In the genomic region with DNA sequence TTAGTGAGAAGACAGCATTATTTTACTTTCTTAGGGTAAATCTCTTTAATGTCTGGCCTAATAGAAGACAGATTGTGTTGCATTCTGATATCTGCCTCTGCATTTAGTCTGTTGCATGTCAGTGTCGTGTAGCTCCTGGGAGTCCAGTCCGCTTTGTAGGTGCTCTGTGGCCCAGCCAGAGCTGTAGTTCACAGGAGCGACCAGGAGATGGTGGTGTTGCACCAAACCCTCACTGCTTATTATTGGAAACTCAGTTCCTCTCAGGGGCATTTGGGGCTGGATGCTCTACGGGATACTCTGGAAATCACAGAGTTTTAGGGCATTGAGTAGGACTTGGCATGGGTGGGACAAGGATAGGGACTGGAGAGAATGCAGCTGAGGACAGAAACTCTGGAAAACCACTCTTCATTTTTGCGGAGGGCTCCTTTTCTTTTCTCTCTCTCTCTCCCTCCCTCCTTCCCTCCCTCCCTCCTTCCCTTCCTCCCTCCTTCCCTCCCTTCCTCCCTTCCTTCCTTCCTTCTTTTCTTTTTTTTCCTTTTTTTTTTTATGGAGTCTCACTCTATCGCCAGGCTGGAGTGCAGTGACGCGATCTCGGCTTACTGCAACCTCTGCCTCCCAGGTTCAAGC, we compare ENCODE assay signal across 8 cellular contexts. TPM values are rescaled to one million over a fixed set of nuclear protein-coding genes. Genes with fewer than 3 reads are reported as not detected.
A peak's percentile ranks its signal among the peaks of the same experiment; 100 is the strongest.
DNase-seq lines count a peak whose midpoint lies in the region; ATAC-seq, FAIRE-seq and TF ChIP-seq lines count a peak whose summit lies in the region.

No MANE protein-coding gene starts in this region.

- no peak overlapping the region for H3K9ac ChIP-seq in kidney (ENCODE audit: low read length in 2 of 2)

- no peak overlapping the region for H3K4me3 Mint-ChIP-seq in WTC11

- CTCF ChIA-PET in A673 (lab: Charles Lee), result interaction anchor here (0.5 to 1.0 kb wide), 5 partner anchors 56 to 1188 kb away, joined by 3 to 8 read pairs (median 3); no protein-coding TSS in a partner anchor
- CTCF ChIA-PET in WTC11 (lab: Charles Lee), result interaction anchor here (0.6 to 1.8 kb wide), 47 partner anchors 10 to 1288 kb away, joined by 3 to 19 read pairs (median 4); a partner anchor contains a TSS

- no peaks in the 10 kb centered on the region for H3K4me1 ChIP-seq in A673 (ENCODE audit: insufficient read depth, low read length, poor library complexity, severe bottlenecking)
- H3K4me1 ChIP-seq in kidney (ENCODE audit: control insufficient read depth in 1 of 2, insufficient read depth in 1 of 2, low read depth in 1 of 2, low read length in 2 of 2), result peaks cover 0 to 13% of the 10 kb centered on the region in 2 donors

- H3K4me3 ChIP-seq in A673 (ENCODE audit: low read depth, low read length, poor library complexity, severe bottlenecking), result no peak overlapping the region
- no peak overlapping the region for H3K4me3 ChIP-seq in bronchial epithelial cell (ENCODE audit: low read depth, low read length)
- no peak overlapping the region for H3K4me3 ChIP-seq in kidney (ENCODE audit: low read length in 2 of 2)

- H3K9me3 ChIP-seq in A673 (ENCODE audit: low read depth, low read length, poor library complexity, severe bottlenecking) (no peaks in the 10 kb centered on the region), kidney (ENCODE audit: control insufficient read depth in 1 of 2, low read length in 2 of 2) (peaks cover 2 to 4% of the 10 kb centered on the region in 2 donors)

- intact Hi-C loops in A673 (cut with micrococcal nuclease; ENCODE audit: unreplicated experiment) (loop anchor here (10.0 kb wide), 1 partner anchor 1126 kb away; a partner anchor contains a TSS), kidney (cut with DNase I) (no loop called here)

- H3K36me3 ChIP-seq in A673 (ENCODE audit: insufficient read depth, low read length, poor library complexity, severe bottlenecking) (no peaks in the 10 kb centered on the region), bronchial epithelial cell (ENCODE audit: control insufficient read depth, insufficient read depth, low read length) (peaks cover 5% of the 10 kb centered on the region), kidney (ENCODE audit: control insufficient read depth in 1 of 2, insufficient read depth in 2 of 2, low read length in 2 of 2) (no peaks in the 10 kb centered on the region)

- no peak overlapping the region; the same call in 1 of the 2 replicates for H3K27ac Mint-ChIP-seq in WTC11

- FAIRE-seq in GM12892 (lab: Jason Lieb, UNC) (peak; percentile 91), bronchial epithelial cell (lab: Jason Lieb, UNC) (no peak), kidney (lab: Jason Lieb, UNC) (peak; percentile 8)

- peak; percentile 94 for TF ChIP-seq CTCF in A673 (conservative IDR thresholded peaks at IDR 0.05; ENCODE audit: low read depth, low read length)
- peak; percentile 86 for TF ChIP-seq CTCF in WTC11 (IDR thresholded peaks at IDR 0.05)
- peak; percentile 88 for TF ChIP-seq CTCF in bronchial epithelial cell (IDR thresholded peaks at IDR 0.05; ENCODE audit: insufficient read depth, low read length, severe bottlenecking)
- TF ChIP-seq CTCF in kidney (IDR thresholded peaks at IDR 0.05; ENCODE audit: borderline replicate concordance, extremely low read depth, insufficient read depth), result peak; percentile 86

- BruUV-seq in A673 (replicated peaks; lab: Mats Ljungman, UMichigan), result no TSS peak

- peaks cover 56% of the 10 kb centered on the region for H3K4me1 Mint-ChIP-seq in WTC11

- H3K9me3 Mint-ChIP-seq in WTC11, result 0 out of 2 replicates have a peak, but pooled peaks cover 6% of the 10 kb centered on the region

- H3K36me3 Mint-ChIP-seq in WTC11, result peaks cover 20% of the 10 kb centered on the region

- no peak overlapping the region for H3K27ac ChIP-seq in A673 (ENCODE audit: low read depth, low read length, poor library complexity, severe bottlenecking)
- H3K27ac ChIP-seq in kidney (ENCODE audit: low read depth in 2 of 2, low read length in 2 of 2), result no peak overlapping the region

- DNase-seq in A673 (ENCODE audit: low spot score) (peak; percentile 85), GM12892 (ENCODE audit: insufficient read length) (peak; percentile 69), NCI-H2171 (lab: John Stamatoyannopoulos, UW) (peak; percentile 53), WTC11 (ENCODE audit: low spot score) (peak; percentile 89), bronchial epithelial cell (ENCODE audit: low read depth) (peak; percentile 59), kidney (no peak)
- peak; percentile 36 for DNase-seq in stimulated activated CD4-positive, alpha-beta T cell treated with anti-CD3 and anti-CD28 coated beads, Interleukin-2, amount 100 ng/mL, for 4 hours (ENCODE audit: low read depth)

- TF ChIP-seq POLR2A in GM12892 (IDR thresholded peaks at IDR 0.05; ENCODE audit: low read depth, low read length), result no peak

- no peaks in the 10 kb centered on the region for H3K27me3 Mint-ChIP-seq in WTC11 (ENCODE audit: low read depth)

- ATAC-seq in WTC11 (peak; percentile 77), GM18517 (IDR thresholded peaks at IDR 0.05; ENCODE audit: unreplicated experiment) (no peak)

- H3K27me3 ChIP-seq in A673 (replicated peaks; ENCODE audit: insufficient read depth, low read depth, low read length, poor library complexity) (no peaks in the 10 kb centered on the region), bronchial epithelial cell (ENCODE audit: control insufficient read depth, insufficient read depth, low read length) (no peaks in the 10 kb centered on the region)

- POLR2A ChIA-PET in A673 (lab: Charles Lee; ENCODE audit: low non-redundant PET), result no interaction called here
- POLR2A ChIA-PET in WTC11 (lab: Charles Lee), result interaction anchor here (1.0 to 1.2 kb wide), 2 partner anchors 72 to 75 kb away, joined by 3 to 4 read pairs; no protein-coding TSS in a partner anchor

TF ChIP-seq in WTC11, 78 proteins besides CTCF, POLR2A, EP300 and RAD21 (continues in another document):
- TF ChIP-seq, protein P1, sequence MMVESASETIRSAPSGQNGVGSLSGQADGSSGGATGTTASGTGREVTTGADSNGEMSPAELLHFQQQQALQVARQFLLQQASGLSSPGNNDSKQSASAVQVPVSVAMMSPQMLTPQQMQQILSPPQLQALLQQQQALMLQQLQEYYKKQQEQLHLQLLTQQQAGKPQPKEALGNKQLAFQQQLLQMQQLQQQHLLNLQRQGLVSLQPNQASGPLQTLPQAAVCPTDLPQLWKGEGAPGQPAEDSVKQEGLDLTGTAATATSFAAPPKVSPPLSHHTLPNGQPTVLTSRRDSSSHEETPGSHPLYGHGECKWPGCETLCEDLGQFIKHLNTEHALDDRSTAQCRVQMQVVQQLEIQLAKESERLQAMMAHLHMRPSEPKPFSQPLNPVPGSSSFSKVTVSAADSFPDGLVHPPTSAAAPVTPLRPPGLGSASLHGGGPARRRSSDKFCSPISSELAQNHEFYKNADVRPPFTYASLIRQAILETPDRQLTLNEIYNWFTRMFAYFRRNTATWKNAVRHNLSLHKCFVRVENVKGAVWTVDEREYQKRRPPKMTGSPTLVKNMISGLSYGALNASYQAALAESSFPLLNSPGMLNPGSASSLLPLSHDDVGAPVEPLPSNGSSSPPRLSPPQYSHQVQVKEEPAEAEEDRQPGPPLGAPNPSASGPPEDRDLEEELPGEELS (CRISPR knock-in tag; IDR thresholded peaks at IDR 0.05), result no peak
- no peak for TF ChIP-seq TCF7 (CRISPR knock-in tag; IDR thresholded peaks at IDR 0.05; ENCODE audit: low read depth)
- TF ChIP-seq, protein P2, sequence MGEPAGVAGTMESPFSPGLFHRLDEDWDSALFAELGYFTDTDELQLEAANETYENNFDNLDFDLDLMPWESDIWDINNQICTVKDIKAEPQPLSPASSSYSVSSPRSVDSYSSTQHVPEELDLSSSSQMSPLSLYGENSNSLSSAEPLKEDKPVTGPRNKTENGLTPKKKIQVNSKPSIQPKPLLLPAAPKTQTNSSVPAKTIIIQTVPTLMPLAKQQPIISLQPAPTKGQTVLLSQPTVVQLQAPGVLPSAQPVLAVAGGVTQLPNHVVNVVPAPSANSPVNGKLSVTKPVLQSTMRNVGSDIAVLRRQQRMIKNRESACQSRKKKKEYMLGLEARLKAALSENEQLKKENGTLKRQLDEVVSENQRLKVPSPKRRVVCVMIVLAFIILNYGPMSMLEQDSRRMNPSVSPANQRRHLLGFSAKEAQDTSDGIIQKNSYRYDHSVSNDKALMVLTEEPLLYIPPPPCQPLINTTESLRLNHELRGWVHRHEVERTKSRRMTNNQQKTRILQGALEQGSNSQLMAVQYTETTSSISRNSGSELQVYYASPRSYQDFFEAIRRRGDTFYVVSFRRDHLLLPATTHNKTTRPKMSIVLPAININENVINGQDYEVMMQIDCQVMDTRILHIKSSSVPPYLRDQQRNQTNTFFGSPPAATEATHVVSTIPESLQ (CRISPR knock-in tag; IDR thresholded peaks at IDR 0.05), result no peak
- TF ChIP-seq ZNF416 (CRISPR knock-in tag; IDR thresholded peaks at IDR 0.05), result no peak
- TF ChIP-seq, protein P3, sequence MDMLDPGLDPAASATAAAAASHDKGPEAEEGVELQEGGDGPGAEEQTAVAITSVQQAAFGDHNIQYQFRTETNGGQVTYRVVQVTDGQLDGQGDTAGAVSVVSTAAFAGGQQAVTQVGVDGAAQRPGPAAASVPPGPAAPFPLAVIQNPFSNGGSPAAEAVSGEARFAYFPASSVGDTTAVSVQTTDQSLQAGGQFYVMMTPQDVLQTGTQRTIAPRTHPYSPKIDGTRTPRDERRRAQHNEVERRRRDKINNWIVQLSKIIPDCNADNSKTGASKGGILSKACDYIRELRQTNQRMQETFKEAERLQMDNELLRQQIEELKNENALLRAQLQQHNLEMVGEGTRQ (CRISPR knock-in tag; IDR thresholded peaks at IDR 0.05), result no peak
- TF ChIP-seq NFATC4 (CRISPR knock-in tag; IDR thresholded peaks at IDR 0.05), result no peak
- TF ChIP-seq EMX1 (CRISPR knock-in tag; IDR thresholded peaks at IDR 0.05), result no peak

RNA-seq across cellular contexts. Expression of a gene that starts 21.7 kb away (rescaled TPM):
- total RNA-seq in A673 (2021), result 6.2 and 6.8 TPM in 2 replicates
- 10.0 TPM for polyA plus RNA-seq in GM12892 (2012; ENCODE audit: missing spikeins)
- 50.7 to 61.6 TPM (median 58.2 TPM) in 3 replicates for total RNA-seq in WTC11 (2021)
- 0.53 and 0.64 TPM in 2 replicates for total RNA-seq in bronchial epithelial cell
- 6.8 TPM for total RNA-seq in kidney
- 0.04 TPM for polyA plus RNA-seq in kidney (ENCODE audit: insufficient read depth, low read depth, low replicate concordance)

RNA-seq across cellular contexts. Expression of a gene that starts 57.4 kb away (rescaled TPM):
- total RNA-seq in A673 (2021) (not detected in 2 replicates), WTC11 (2021) (0.53 to 1.1 TPM (median 0.81 TPM) in 3 replicates), bronchial epithelial cell (not detected in 2 replicates), kidney (0.41 TPM)
- not detected for polyA plus RNA-seq in GM12892 (2012; ENCODE audit: missing spikeins)
- not detected for polyA plus RNA-seq in kidney (ENCODE audit: insufficient read depth, low read depth, low replicate concordance)
